ENCODE assay signal across 12 cellular contexts in the genomic region with DNA sequence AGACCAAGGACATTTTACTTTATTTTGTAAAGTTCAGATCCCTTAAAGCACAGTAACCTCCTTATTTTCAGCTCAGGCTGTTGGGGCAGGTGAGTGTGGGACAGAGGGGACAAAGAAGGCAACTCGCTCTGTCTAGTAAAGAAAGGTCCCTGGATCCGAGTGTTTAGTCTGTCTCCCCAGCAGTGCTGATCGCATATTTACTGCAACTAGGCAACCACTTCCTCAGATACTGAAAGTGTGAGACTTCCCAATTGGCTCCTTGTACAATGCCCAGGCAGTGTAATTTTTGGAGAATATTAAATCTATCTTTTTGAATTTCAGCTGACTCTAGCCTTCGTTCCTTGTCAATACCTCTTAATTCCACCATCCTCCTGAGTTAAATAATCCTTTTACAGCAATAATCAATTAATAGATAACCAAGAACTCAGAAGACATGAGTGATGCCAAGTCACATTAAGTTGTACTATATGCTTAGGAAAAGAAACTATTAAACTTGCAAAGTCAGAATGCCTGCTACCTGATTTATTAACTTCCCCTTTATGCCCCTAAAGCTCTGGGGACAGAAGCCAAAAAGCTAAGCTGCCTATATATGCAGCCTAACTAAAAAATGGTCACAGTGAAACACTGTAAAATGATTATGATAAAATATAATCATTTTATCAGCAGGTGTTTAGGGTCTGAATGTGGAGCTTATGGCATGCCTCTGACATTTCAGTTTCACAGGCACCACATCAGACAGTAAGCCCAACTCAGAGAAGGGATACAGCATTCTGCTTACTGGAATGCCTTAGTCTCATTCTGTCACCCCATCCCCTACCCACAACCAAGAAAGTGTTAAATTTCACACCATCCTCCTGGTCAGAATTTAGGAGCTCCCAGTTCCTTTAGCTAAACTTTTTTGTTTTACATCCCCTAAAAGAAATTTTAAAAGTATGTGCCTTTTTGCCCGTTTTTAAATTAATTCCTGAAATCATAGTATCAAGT.
DNase-seq lines count a peak whose midpoint lies in the region; ATAC-seq and TF ChIP-seq lines count a peak whose summit lies in the region.
"Had no signal": no experiment of that assay in that cellular context is flagged by ENCODE, and none has a peak within 500 bp of the region (broad histone marks: within the 10 kb centered on the region; RNA-seq: fewer than 3 reads in every experiment).

No MANE protein-coding gene starts in this region.

- no peak for TF ChIP-seq POLR2A in gastrocnemius medialis (IDR thresholded peaks at IDR 0.05)

- peak overlapping the region; percentile 12 for H3K4me3 ChIP-seq in endocrine pancreas (ENCODE audit: control insufficient read depth, insufficient read depth, low read length)
- H3K4me3 ChIP-seq in hepatocyte, result no peak overlapping the region
- no peak overlapping the region for H3K4me3 ChIP-seq in gastrocnemius medialis

- H3K36me3 ChIP-seq in endocrine pancreas (ENCODE audit: control insufficient read depth, insufficient read depth, low read length) (no peaks in the 10 kb centered on the region), hepatocyte (replicated peaks; ENCODE audit: insufficient read depth, low read depth) (no peaks in the 10 kb centered on the region), gastrocnemius medialis (no peaks in the 10 kb centered on the region)

- no peaks in the 10 kb centered on the region for H3K27me3 Mint-ChIP-seq in CD4-positive, alpha-beta T cell

- peak overlapping the region; percentile 34 for H3K27ac Mint-ChIP-seq in CD4-positive, alpha-beta T cell
- H3K27ac Mint-ChIP-seq: activated T-helper 2 cell treated with anti-CD3 and anti-CD28 coated beads, Interferon-gamma antibody, Interleukin-2, Interleukin-4, amounts not matched to agents 10 μg/mL and 5 μg/mL and 100 μg/mL, durations not matched to agents 14 hours and 24 hours and 36 hours; T-helper 2 cell treated with Interferon-gamma antibody and Interleukin-4, amounts not matched to agents 5 μg/mL and 100 μg/mL, for 36 hours had no signal

- no peaks in the 10 kb centered on the region for H3K9me2 ChIP-seq in hepatocyte (replicated peaks; ENCODE audit: insufficient read depth)

- no peaks in the 10 kb centered on the region for H3K9me3 ChIP-seq in CD4-positive, alpha-beta T cell (ENCODE audit: control insufficient read depth, low read length)
- no peaks in the 10 kb centered on the region for H3K9me3 ChIP-seq in endocrine pancreas (ENCODE audit: control insufficient read depth, low read length)
- no peaks in the 10 kb centered on the region for H3K9me3 ChIP-seq in hepatocyte (ENCODE audit: low read depth)
- H3K9me3 ChIP-seq in gastrocnemius medialis, result no peaks in the 10 kb centered on the region

- no peak overlapping the region for H3K27ac ChIP-seq in CD4-positive, alpha-beta T cell (ENCODE audit: low read depth, low read length)
- H3K27ac ChIP-seq in hepatocyte (no peak overlapping the region), gastrocnemius medialis (no peak overlapping the region)

- H3K36me3 Mint-ChIP-seq in CD4-positive, alpha-beta T cell (ENCODE audit: low read depth), result peaks cover 38% of the 10 kb centered on the region

- POLR2A ChIA-PET in CD4-positive, alpha-beta T cell (lab: Charles Lee), result interaction anchor here (0.9 kb wide), 1 partner anchor 21 kb away, joined by 3 read pairs; no protein-coding TSS in a partner anchor

- no peak for DNase-seq in CD4-positive, alpha-beta T cell
- no peak for DNase-seq in hepatocyte (ENCODE audit: low spot score)
- no peak for DNase-seq in gastrocnemius medialis
- DNase-seq in inferior parietal cortex (ENCODE audit: extremely low spot score), result no peak
- no peak for DNase-seq in activated CD4-positive, alpha-beta T cell treated with anti-CD3 and anti-CD28 coated beads for 1 hour
- DNase-seq: effector CD4-positive, alpha-beta T cell; NCI-H510A had no signal

- H3K9me3 Mint-ChIP-seq in CD4-positive, alpha-beta T cell, result no peaks in the 10 kb centered on the region
- H3K9me3 Mint-ChIP-seq: activated T-helper 2 cell treated with anti-CD3 and anti-CD28 coated beads, Interferon-gamma antibody, Interleukin-2, Interleukin-4, amounts not matched to agents 10 μg/mL and 5 μg/mL and 100 μg/mL, durations not matched to agents 14 hours and 24 hours and 36 hours; T-helper 2 cell treated with Interferon-gamma antibody and Interleukin-4, amounts not matched to agents 5 μg/mL and 100 μg/mL, for 36 hours had no signal

- no peak overlapping the region for H2AFZ ChIP-seq in hepatocyte

- H3K79me2 ChIP-seq in hepatocyte, result peaks cover 4% of the 10 kb centered on the region

- H3K4me1 ChIP-seq in endocrine pancreas (ENCODE audit: control insufficient read depth, insufficient read depth, low read length) (no peaks in the 10 kb centered on the region), hepatocyte (ENCODE audit: insufficient read depth) (no peaks in the 10 kb centered on the region), gastrocnemius medialis (peaks cover 19 to 32% of the 10 kb centered on the region in 2 donors)

- H3K27me3 ChIP-seq in CD4-positive, alpha-beta T cell (ENCODE audit: control insufficient read depth, insufficient read depth, low read length), result no peaks in the 10 kb centered on the region
- H3K27me3 ChIP-seq in endocrine pancreas (ENCODE audit: control insufficient read depth, insufficient read depth, low read length), result no peaks in the 10 kb centered on the region
- no peaks in the 10 kb centered on the region for H3K27me3 ChIP-seq in hepatocyte
- no peaks in the 10 kb centered on the region for H3K27me3 ChIP-seq in gastrocnemius medialis

- no peak overlapping the region for H3K4me3 Mint-ChIP-seq in CD4-positive, alpha-beta T cell
- H3K4me3 Mint-ChIP-seq: T-helper 2 cell treated with Interferon-gamma antibody and Interleukin-4, amounts not matched to agents 5 μg/mL and 100 μg/mL, for 36 hours had no signal

- WGBS in hepatocyte (ENCODE audit: low lambda C conversion rate, missing lambda C conversion rate), result 93% methylated on average over 5 of the region's 5 CpGs

- H3K4me1 Mint-ChIP-seq in CD4-positive, alpha-beta T cell (ENCODE audit: low read depth), result peaks cover 16% of the 10 kb centered on the region

- H3K4me2 ChIP-seq in hepatocyte, result no peak overlapping the region

- no peaks in the 10 kb centered on the region for H4K20me1 ChIP-seq in hepatocyte (ENCODE audit: insufficient read depth, poor library complexity, severe bottlenecking)

- ATAC-seq in CD4-positive, alpha-beta T cell (ENCODE audit: poor library complexity), result no peak
- ATAC-seq in GM21423 (IDR thresholded peaks at IDR 0.05; ENCODE audit: unreplicated experiment) (peak; percentile 88), HG03378 (IDR thresholded peaks at IDR 0.05; ENCODE audit: unreplicated experiment) (peak; percentile 84), gastrocnemius medialis (no peak)

- in situ Hi-C loops in gastrocnemius medialis (cut with MboI; ENCODE audit: low sequenced_read_pairs in 4 of 4), result loop anchor here in 3 of 4 donors (25.0 kb wide), 2 partner anchors 461 to 686 kb away; no protein-coding TSS in a partner anchor

- intact Hi-C loops in CD4-positive, alpha-beta T cell (cut with DNase I, micrococcal nuclease), result no loop called here
- intact Hi-C loops in gastrocnemius medialis (cut with DNase I; ENCODE audit: low total_unique reads), result no loop called here

- no peak for TF ChIP-seq CTCF in CD4-positive, alpha-beta T cell (IDR thresholded peaks at IDR 0.05)
- no peak for TF ChIP-seq CTCF in hepatocyte (IDR thresholded peaks at IDR 0.05; ENCODE audit: poor library complexity)
- TF ChIP-seq CTCF in gastrocnemius medialis (IDR thresholded peaks at IDR 0.05 in 4 of 5, conservative IDR thresholded peaks at IDR 0.05 in 1 of 5), result no peak

- CTCF ChIA-PET in CD4-positive, alpha-beta T cell (lab: Charles Lee), result interaction anchor here (1.1 to 1.2 kb wide), 2 partner anchors 21 kb away, joined by 3 to 5 read pairs; no protein-coding TSS in a partner anchor

- no peak overlapping the region for H3K9ac ChIP-seq in endocrine pancreas (ENCODE audit: control insufficient read depth, insufficient read depth, low read length)

Comparison
In these comparisons a context has a peak if more than half of its experiments do, and no peak if none do; other contexts are left out.
1. ATAC-seq: peak in GM21423 (single experiment) and HG03378 (single experiment); none in CD4-positive, alpha-beta T cell (single experiment) and gastrocnemius medialis (0 of 2).